20 cellular contexts compared by ENCODE assay signal in genomic region chr20:25061821-25062530, GRCh38. TPM values are rescaled to one million over a fixed set of nuclear protein-coding genes. Genes with fewer than 3 reads are reported as not detected.
"Had no signal": no experiment of that assay in that cellular context is flagged by ENCODE, and none has a peak within 500 bp of the region (broad histone marks: within the 10 kb centered on the region; RNA-seq: fewer than 3 reads in every experiment).

No MANE protein-coding gene starts in this region.

- H3K36me3 ChIP-seq: brain microvascular endothelial cell, neutrophil, SJSA1, tibial artery had no signal

- ATAC-seq: activated CD8-positive, alpha-beta T cell treated with anti-CD3 and anti-CD28 coated beads, Interleukin-2, amount 10 ng/mL, durations not matched to agents 7 days and 5 days; left cardiac atrium; naive thymus-derived CD4-positive, alpha-beta T cell had no signal

- H3K27ac ChIP-seq: brain microvascular endothelial cell, neutrophil, SJSA1, skin epidermis, tibial artery had no signal

- H3K9me3 ChIP-seq: neutrophil, SJSA1, tibial artery had no signal

- H3K9me3 Mint-ChIP-seq: activated T-helper 2 cell treated with anti-CD3 and anti-CD28 coated beads, Interferon-gamma antibody, Interleukin-2, Interleukin-4, amounts not matched to agents 10 μg/mL and 5 μg/mL and 100 μg/mL, durations not matched to agents 14 hours and 24 hours and 36 hours; endodermal cell; immature natural killer cell; naive thymus-derived CD4-positive, alpha-beta T cell had no signal

- DNase-seq: activated CD4-positive, alpha-beta T cell treated with anti-CD3 and anti-CD28 coated beads for 4 hours; activated CD8-positive, alpha-beta T cell treated with anti-CD3 and anti-CD28 coated beads, Interleukin-2, amount 10 ng/mL, durations not matched to agents 7 days and 5 days; amygdala; brain microvascular endothelial cell; cerebellar nuclear complex; endodermal cell; erythroblast; immature natural killer cell; left cardiac atrium; naive thymus-derived CD4-positive, alpha-beta T cell; T1000 had no signal

- H3K4me3 ChIP-seq: SJSA1, skin epidermis, tibial artery had no signal

- H3K4me3 Mint-ChIP-seq: activated CD8-positive, alpha-beta T cell treated with anti-CD3 and anti-CD28 coated beads, Interleukin-2, amount 10 ng/mL, durations not matched to agents 7 days and 5 days; activated naive CD8-positive, alpha-beta T cell; endodermal cell; immature natural killer cell; naive thymus-derived CD4-positive, alpha-beta T cell had no signal

- H3K36me3 Mint-ChIP-seq: activated naive CD8-positive, alpha-beta T cell; immature natural killer cell; naive thymus-derived CD4-positive, alpha-beta T cell had no signal

- H3K27ac Mint-ChIP-seq: activated CD8-positive, alpha-beta T cell treated with anti-CD3 and anti-CD28 coated beads, Interleukin-2, amount 10 ng/mL, durations not matched to agents 7 days and 5 days; activated naive CD8-positive, alpha-beta T cell; activated T-helper 2 cell treated with anti-CD3 and anti-CD28 coated beads, Interferon-gamma antibody, Interleukin-2, Interleukin-4, amounts not matched to agents 10 μg/mL and 5 μg/mL and 100 μg/mL, durations not matched to agents 14 hours and 24 hours and 36 hours; endodermal cell had no signal

RNA-seq across cellular contexts. Expression of gene VSX1, which starts 20.0 kb away (rescaled TPM):
- total RNA-seq: activated CD8-positive, alpha-beta T cell treated with anti-CD3 and anti-CD28 coated beads, Interleukin-2, amount 10 ng/mL, durations not matched to agents 7 days and 5 days; activated T-helper 2 cell treated with anti-CD3 and anti-CD28 coated beads, Interferon-gamma antibody, Interleukin-2, Interleukin-4, amounts not matched to agents 10 μg/mL and 5 μg/mL and 100 μg/mL, durations not matched to agents 14 hours and 24 hours and 36 hours; dermis microvascular lymphatic vessel endothelial cell; endodermal cell; lung microvascular endothelial cell; mononuclear cell; naive thymus-derived CD4-positive, alpha-beta T cell; SJSA1 had no signal
- polyA plus RNA-seq: immature natural killer cell; naive thymus-derived CD4-positive, alpha-beta T cell had no signal
